Comparison of ENCODE assay signal across 18 cellular contexts in genomic region chr7:98215561-98216495, GRCh38. TPM values are rescaled to one million over a fixed set of nuclear protein-coding genes. Genes with fewer than 3 reads are reported as not detected.
DNase-seq lines count a peak whose midpoint lies in the region; ATAC-seq and TF ChIP-seq lines count a peak whose summit lies in the region.
"Had no signal": no experiment of that assay in that cellular context is flagged by ENCODE, and none has a peak within 500 bp of the region (broad histone marks: within the 10 kb centered on the region; RNA-seq: fewer than 3 reads in every experiment).

No MANE protein-coding gene starts in this region.

- H3K9me3 Mint-ChIP-seq in nephron progenitor cell (peaks cover 9% of the 10 kb centered on the region), progenitor cell of endocrine pancreas (ENCODE audit: low read depth) (peaks cover 3% of the 10 kb centered on the region)
- H3K9me3 Mint-ChIP-seq: activated CD4-positive, alpha-beta memory T cell treated with anti-CD3 and anti-CD28 coated beads, Interleukin-2, amount 10 ng/mL, durations not matched to agents 7 days and 5 days had no signal

- no peaks in the 10 kb centered on the region for H3K27me3 Mint-ChIP-seq in T-helper 17 cell
- peaks cover 5% of the 10 kb centered on the region for H3K27me3 Mint-ChIP-seq in nephron progenitor cell (ENCODE audit: low read depth, poor library complexity)
- no peaks in the 10 kb centered on the region for H3K27me3 Mint-ChIP-seq in progenitor cell of endocrine pancreas
- H3K27me3 Mint-ChIP-seq: activated CD4-positive, alpha-beta memory T cell treated with anti-CD3 and anti-CD28 coated beads, Interleukin-2, amount 10 ng/mL, durations not matched to agents 7 days and 5 days had no signal

- TF ChIP-seq CTCF in nephron progenitor cell (IDR thresholded peaks at IDR 0.05) (no peak), progenitor cell of endocrine pancreas (IDR thresholded peaks at IDR 0.05; ENCODE audit: unreplicated experiment) (no peak)

- peaks cover 19% of the 10 kb centered on the region for H3K4me1 Mint-ChIP-seq in T-helper 17 cell
- H3K4me1 Mint-ChIP-seq in nephron progenitor cell: peaks cover 30% of the 10 kb centered on the region
- H3K4me1 Mint-ChIP-seq in progenitor cell of endocrine pancreas (ENCODE audit: low read depth): peaks cover 18% of the 10 kb centered on the region

- DNase-seq in DMS153 (lab: John Stamatoyannopoulos, UW) (peak; percentile 11), DMS153 treated with DMSO at 0.1 percent for 48 hours (lab: John Stamatoyannopoulos, UW; ENCODE audit: unreplicated experiment) (no peak), HT-29 (ENCODE audit: low spot score) (peak; percentile 37), T-helper 17 cell (no peak), nephron progenitor cell (no peak), progenitor cell of endocrine pancreas (ENCODE audit: low spot score, unreplicated experiment) (no peak), activated gamma-delta T cell (lab: John Stamatoyannopoulos, UW) (no peak)
- DNase-seq: activated CD4-positive, alpha-beta memory T cell treated with anti-CD3 and anti-CD28 coated beads, Interleukin-2, amount 10 ng/mL, durations not matched to agents 7 days and 5 days; colonic mucosa; Kasumi-1; NCI-H2107; stimulated activated CD4-positive, alpha-beta T cell treated with anti-CD3 and anti-CD28 coated beads, Interleukin-15, amount 100 ng/mL, for 24 hours had no signal

- no peak for ATAC-seq in T-helper 17 cell
- no peak for ATAC-seq in HG02884 (IDR thresholded peaks at IDR 0.05; ENCODE audit: unreplicated experiment)
- ATAC-seq: gastroesophageal sphincter had no signal

- H3K4me3 Mint-ChIP-seq in T-helper 17 cell (peak overlapping the region; percentile 45), nephron progenitor cell (peak overlapping the region; percentile 34), progenitor cell of endocrine pancreas (ENCODE audit: low read depth) (no peak overlapping the region)
- H3K4me3 Mint-ChIP-seq: activated CD4-positive, alpha-beta memory T cell treated with anti-CD3 and anti-CD28 coated beads, Interleukin-2, amount 10 ng/mL, durations not matched to agents 7 days and 5 days; CD14-positive monocyte had no signal

- H3K36me3 Mint-ChIP-seq in T-helper 17 cell (ENCODE audit: low read depth): no peaks in the 10 kb centered on the region
- peaks cover 19% of the 10 kb centered on the region for H3K36me3 Mint-ChIP-seq in nephron progenitor cell (ENCODE audit: low read depth)
- peaks cover 9% of the 10 kb centered on the region for H3K36me3 Mint-ChIP-seq in progenitor cell of endocrine pancreas (ENCODE audit: insufficient read depth)

- H3K27ac Mint-ChIP-seq in T-helper 17 cell (no peak overlapping the region), nephron progenitor cell (no peak overlapping the region), progenitor cell of endocrine pancreas (no peak overlapping the region)
- H3K27ac Mint-ChIP-seq: activated CD4-positive, alpha-beta memory T cell treated with anti-CD3 and anti-CD28 coated beads, Interleukin-2, amount 10 ng/mL, durations not matched to agents 7 days and 5 days; CD14-positive monocyte had no signal

- H3K9me3 ChIP-seq in T-helper 17 cell (ENCODE audit: control insufficient read depth, low read length, poor library complexity, severe bottlenecking): no peaks in the 10 kb centered on the region
- H3K9me3 ChIP-seq: ascending aorta, colonic mucosa, gastroesophageal sphincter had no signal

RNA-seq across cellular contexts. Expression of gene BHLHA15, which starts 4.6 kb away (rescaled TPM):
- 16.2 and 21.8 TPM in 2 replicates for total RNA-seq in HT-29 (2014; rRNA removed; shearing (Covaris generic))
- total RNA-seq in T-helper 17 cell: not detected
- total RNA-seq in progenitor cell of endocrine pancreas: 0.57 and 1.7 TPM in 2 replicates
- total RNA-seq: ascending aorta, G401, subcutaneous adipose tissue had no signal

RNA-seq across cellular contexts. Expression of gene TECPR1, which starts 36.2 kb away (rescaled TPM):
- total RNA-seq in HT-29 (2014; rRNA removed; shearing (Covaris generic)): 36.2 and 47.6 TPM in 2 replicates
- total RNA-seq in T-helper 17 cell (100 to 1,000 TPM in 1 of 2 donors, 10 to 100 TPM in 1; 76.5 to 100 TPM), progenitor cell of endocrine pancreas (40.8 and 41.6 TPM in 2 replicates)

Comparison
In these comparisons a context has a peak if more than half of its experiments do, and no peak if none do; other contexts are left out.
1. DNase-seq: peak in DMS153 (single experiment) and HT-29 (single experiment); none in DMS153 treated with DMSO at 0.1 percent for 48 hours (single experiment), T-helper 17 cell (0 of 3), nephron progenitor cell (single experiment), progenitor cell of endocrine pancreas (single experiment) and activated gamma-delta T cell (single experiment).